ENCODE assay signal across 8 cellular contexts in the genomic region with DNA sequence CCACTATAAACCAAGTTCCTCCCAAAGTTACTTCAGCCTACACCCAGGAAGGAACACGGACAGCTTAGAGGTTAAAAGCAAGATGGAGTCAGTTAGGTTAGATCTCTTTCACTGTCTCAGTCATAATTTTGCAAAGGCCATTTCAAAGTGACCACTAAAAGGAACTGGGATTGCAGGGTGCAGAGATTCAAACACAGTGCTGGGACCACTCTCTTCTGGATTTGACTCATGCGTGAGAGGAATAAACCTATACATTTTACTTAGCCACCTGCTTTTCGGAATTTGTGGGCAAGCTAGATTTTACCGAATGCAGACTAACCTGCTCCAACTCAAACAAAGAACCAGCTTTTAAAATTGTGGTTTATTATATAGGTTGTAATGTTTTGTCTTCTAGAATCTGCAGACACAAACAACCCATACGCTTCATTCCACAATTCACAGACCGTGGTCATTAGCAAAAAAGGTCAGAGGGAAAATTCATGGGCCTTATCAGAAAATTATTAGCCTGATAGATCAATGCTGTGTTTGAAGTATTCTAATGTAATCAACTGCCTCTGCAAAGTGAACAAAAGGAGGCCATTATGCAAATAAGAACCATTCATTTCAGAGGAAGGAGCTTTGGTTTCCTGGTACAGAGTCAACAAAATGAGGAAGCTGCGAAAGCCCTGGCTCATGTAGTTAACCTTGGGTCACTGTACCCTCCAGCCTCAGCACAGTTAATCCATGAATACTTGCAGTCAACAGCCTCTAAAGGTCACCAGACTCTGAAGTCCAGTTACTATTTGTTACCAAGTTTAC.
A peak's percentile ranks its signal among the peaks of the same experiment; 100 is the strongest.
DNase-seq lines count a peak whose midpoint lies in the region; ATAC-seq lines count a peak whose summit lies in the region.

No MANE protein-coding gene starts in this region.

- ATAC-seq in GM21367 (IDR thresholded peaks at IDR 0.05; ENCODE audit: unreplicated experiment) (peak; percentile 58), HG03571 (IDR thresholded peaks at IDR 0.05; ENCODE audit: unreplicated experiment) (peak; percentile 74)

- no peaks in the 10 kb centered on the region for H3K9me3 ChIP-seq in SJCRH30 (replicated peaks)

- peak; percentile 3 for DNase-seq in DMS53 treated with DMSO at 0.1 percent for 48 hours (lab: John Stamatoyannopoulos, UW; ENCODE audit: unreplicated experiment)
- peak; percentile 33 for DNase-seq in fibroblast of the conjunctiva (ENCODE audit: low read depth)
- peak; percentile 55 for DNase-seq in ureter (ENCODE audit: low spot score)
- DNase-seq in SJCRH30: no peak
- no peak for DNase-seq in SHP77 treated with DMSO at 0.1 percent for 48 hours (lab: John Stamatoyannopoulos, UW)
- no peak for DNase-seq in activated T-cell treated with anti-CD3 and anti-CD28 coated beads, Interleukin-2, amount 50 U/mL, for 48 hours

- no peaks in the 10 kb centered on the region; the same call in 1 of the 2 replicates for H3K4me1 ChIP-seq in SJCRH30

- no peaks in the 10 kb centered on the region for H3K27me3 ChIP-seq in SJCRH30

- no peak overlapping the region for H3K4me3 ChIP-seq in SJCRH30

- no peaks in the 10 kb centered on the region for H3K36me3 ChIP-seq in SJCRH30

- no peak overlapping the region for H3K27ac ChIP-seq in SJCRH30

Comparison
In these comparisons a context has a peak if more than half of its experiments do, and no peak if none do; other contexts are left out.
1. DNase-seq: peak in DMS53 treated with DMSO at 0.1 percent for 48 hours (single experiment), fibroblast of the conjunctiva (single experiment) and ureter (single experiment); none in SJCRH30 (0 of 2), SHP77 treated with DMSO at 0.1 percent for 48 hours (single experiment) and activated T-cell treated with anti-CD3 and anti-CD28 coated beads, Interleukin-2, amount 50 U/mL, for 48 hours (0 of 2).